In the genomic region with DNA sequence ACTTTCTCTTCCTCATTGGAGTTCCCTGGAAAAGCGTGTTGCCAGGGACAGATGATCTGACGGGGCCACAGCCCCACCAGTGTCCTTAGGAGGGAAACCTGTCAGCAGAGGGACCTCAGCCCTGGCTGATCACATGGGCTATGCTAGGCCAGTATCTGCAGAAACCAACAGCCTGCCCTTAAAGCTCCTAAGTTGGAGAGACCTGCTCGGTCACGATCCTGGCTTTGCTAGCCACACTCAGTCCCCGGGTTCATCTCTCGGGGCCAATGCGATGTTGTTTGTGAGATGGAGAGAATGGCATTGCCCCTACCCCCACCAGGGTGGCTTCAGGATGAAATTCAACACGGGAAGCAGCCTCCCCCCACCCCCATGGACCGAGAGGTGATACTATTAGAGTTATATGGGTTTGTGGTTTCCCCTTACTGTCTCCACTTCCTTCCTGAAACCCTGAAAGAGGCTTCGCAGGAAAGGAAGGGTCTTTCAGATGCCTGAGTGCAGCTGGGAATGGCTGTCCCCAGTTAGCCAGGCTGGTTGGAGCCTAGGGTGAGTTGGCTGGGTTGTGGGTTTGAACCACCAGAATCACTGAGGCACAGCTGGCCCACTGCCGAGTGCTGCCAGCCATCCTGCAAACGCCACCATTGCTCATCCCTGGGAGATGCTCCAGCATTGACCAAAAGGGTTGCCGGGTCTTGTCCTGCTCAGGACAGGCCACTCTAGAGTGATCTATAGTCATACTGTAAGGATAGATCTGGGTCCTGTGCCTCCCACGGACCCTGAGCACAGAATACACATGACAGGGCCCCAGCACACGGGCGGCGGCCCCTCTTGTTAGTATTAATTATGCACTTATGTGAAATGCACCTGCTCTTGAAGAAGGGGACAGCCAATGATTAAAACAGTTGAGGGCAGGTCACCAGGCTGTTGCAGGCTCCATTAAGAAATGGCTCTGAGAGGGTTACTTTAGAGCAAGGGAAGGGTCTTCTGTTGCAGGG, we compare ENCODE assay signal across 9 cellular contexts.
DNase-seq lines count a peak whose midpoint lies in the region; ATAC-seq, FAIRE-seq and TF ChIP-seq lines count a peak whose summit lies in the region.
"Had no signal": no experiment of that assay in that cellular context is flagged by ENCODE, and none has a peak within 500 bp of the region (broad histone marks: within the 10 kb centered on the region; RNA-seq: fewer than 3 reads in every experiment).

No MANE protein-coding gene starts in this region.

- no peak for TF ChIP-seq CTCF in foreskin fibroblast (IDR thresholded peaks at IDR 0.05; ENCODE audit: low read depth, low read length)

- ATAC-seq in GM21786 (IDR thresholded peaks at IDR 0.05; ENCODE audit: unreplicated experiment), result peak; percentile 36

- DNase-seq in CMK (ENCODE audit: low read depth) (peak; percentile 43), RCC 7860 (ENCODE audit: low spot score) (peak; percentile 76), foreskin fibroblast (peak; percentile 33 to 36), SW480 (ENCODE audit: low spot score) (no peak), ecto neural progenitor cell (ENCODE audit: low spot score) (no peak), HPDE6-E6E7 (ENCODE audit: extremely low spot score) (no peak)
- DNase-seq in stimulated activated CD4-positive, alpha-beta T cell treated with anti-CD3 and anti-CD28 coated beads, Interleukin-1b, Interleukin-23, amount 100 ng/mL, for 48 hours, result no peak

- peak; percentile 52 for FAIRE-seq in RCC 7860 (lab: Jason Lieb, UNC)

- no peak overlapping the region for H3K4me3 ChIP-seq in foreskin fibroblast (ENCODE audit: low read depth in 1 of 2, low read length in 2 of 2)
- H3K4me3 ChIP-seq: adrenal gland had no signal

Comparison
In these comparisons a context has a peak if more than half of its experiments do, and no peak if none do; other contexts are left out.
1. DNase-seq: peak in CMK (single experiment), RCC 7860 (single experiment) and foreskin fibroblast (2 of 2); none in SW480 (single experiment), ecto neural progenitor cell (single experiment), stimulated activated CD4-positive, alpha-beta T cell treated with anti-CD3 and anti-CD28 coated beads, Interleukin-1b, Interleukin-23, amount 100 ng/mL, for 48 hours (single experiment) and HPDE6-E6E7 (single experiment).